In genomic region chrX:129000018-129000417, GRCh38 we compare ENCODE assay signal across 14 cellular contexts.
DNase-seq lines count a peak whose midpoint lies in the region; ATAC-seq lines count a peak whose summit lies in the region.
"Had no signal": no experiment of that assay in that cellular context is flagged by ENCODE, and none has a peak within 500 bp of the region (broad histone marks: within the 10 kb centered on the region; RNA-seq: fewer than 3 reads in every experiment).

No MANE protein-coding gene starts in this region.

- intact Hi-C loops in left colon (cut with DNase I, micrococcal nuclease), result no loop called here

- peak; percentile 84 for DNase-seq in DMS53 treated with DMSO at 0.1 percent for 48 hours (lab: John Stamatoyannopoulos, UW; ENCODE audit: unreplicated experiment)
- peak; percentile 89 for DNase-seq in NCI-H1436 treated with DMSO at 0.1 percent for 48 hours (lab: John Stamatoyannopoulos, UW)
- peak; percentile 7 for DNase-seq in NCI-H2196 treated with DMSO at 0.1 percent for 48 hours (lab: John Stamatoyannopoulos, UW; ENCODE audit: unreplicated experiment)
- DNase-seq in SHP77 treated with DMSO at 0.1 percent for 48 hours (lab: John Stamatoyannopoulos, UW), result peak; percentile 25
- DNase-seq in dermis blood vessel endothelial cell, result no peak
- no peak for DNase-seq in stimulated activated CD4-positive, alpha-beta T cell treated with anti-CD3 and anti-CD28 coated beads, Interleukin-4, amount 100 ng/mL, for 1 hour
- DNase-seq in left colon, result no peak
- DNase-seq: AML-193, EL, HFFc6, KG1, NCI-H1694, NCI-H345, SJCRH30 had no signal

- no peak for ATAC-seq in left colon

Comparison
In these comparisons a context has a peak if more than half of its experiments do, and no peak if none do; other contexts are left out.
1. DNase-seq: peak in DMS53 treated with DMSO at 0.1 percent for 48 hours (single experiment), NCI-H1436 treated with DMSO at 0.1 percent for 48 hours (single experiment), NCI-H2196 treated with DMSO at 0.1 percent for 48 hours (single experiment) and SHP77 treated with DMSO at 0.1 percent for 48 hours (single experiment); none in dermis blood vessel endothelial cell (single experiment), stimulated activated CD4-positive, alpha-beta T cell treated with anti-CD3 and anti-CD28 coated beads, Interleukin-4, amount 100 ng/mL, for 1 hour (single experiment) and left colon (0 of 2).